Comparison of ENCODE assay signal across 15 cellular contexts in genomic region chr1:117646007-117646913, GRCh38. TPM values are rescaled to one million over a fixed set of nuclear protein-coding genes. Genes with fewer than 3 reads are reported as not detected.
DNase-seq lines count a peak whose midpoint lies in the region; ATAC-seq and TF ChIP-seq lines count a peak whose summit lies in the region.
"Had no signal": no experiment of that assay in that cellular context is flagged by ENCODE, and none has a peak within 500 bp of the region (broad histone marks: within the 10 kb centered on the region; RNA-seq: fewer than 3 reads in every experiment).

No MANE protein-coding gene starts in this region.

- no peak for TF ChIP-seq CTCF in gastrocnemius medialis (IDR thresholded peaks at IDR 0.05 in 4 of 5, conservative IDR thresholded peaks at IDR 0.05 in 1 of 5)
- TF ChIP-seq CTCF in BE2C (IDR thresholded peaks at IDR 0.05; ENCODE audit: low read depth, low read length), result no peak

- H3K4me3 ChIP-seq in gastrocnemius medialis (no peak overlapping the region), BE2C (ENCODE audit: low read depth, low read length) (no peak overlapping the region)

- H3K4me1 ChIP-seq in gastrocnemius medialis (peaks cover 21 to 40% of the 10 kb centered on the region in 2 donors), BE2C (no peaks in the 10 kb centered on the region)

- no peak for TF ChIP-seq POLR2A in gastrocnemius medialis (IDR thresholded peaks at IDR 0.05)

- in situ Hi-C loops in gastrocnemius medialis (cut with MboI; ENCODE audit: low sequenced_read_pairs in 4 of 4), result no loop called here

- H3K9me3 ChIP-seq in gastrocnemius medialis (no peaks in the 10 kb centered on the region), BE2C (no peaks in the 10 kb centered on the region)

- intact Hi-C loops in gastrocnemius medialis (cut with DNase I; ENCODE audit: low total_unique reads), result no loop called here

- H3K27ac ChIP-seq in gastrocnemius medialis, result peak overlapping the region; percentile 79 to 87 (median 83)

- H3K36me3 ChIP-seq in gastrocnemius medialis (no peaks in the 10 kb centered on the region), BE2C (no peaks in the 10 kb centered on the region)

- no peaks in the 10 kb centered on the region for H3K27me3 ChIP-seq in gastrocnemius medialis
- H3K27me3 ChIP-seq in BE2C, result no peaks in the 10 kb centered on the region

- peak; percentile 97 for ATAC-seq in gastrocnemius medialis

- peak; percentile 3 for DNase-seq in NCI-H1694 (lab: John Stamatoyannopoulos, UW)
- DNase-seq in NCI-H1694 treated with DMSO at 0.1 percent for 48 hours (lab: John Stamatoyannopoulos, UW), result no peak
- DNase-seq in RPMI8226, result peak; percentile 85
- peak; percentile 38 for DNase-seq in fibroblast of peridontal ligament (ENCODE audit: extremely low read depth)
- peak; percentile 87 to 91 for DNase-seq in gastrocnemius medialis
- DNase-seq in BE2C, result no peak
- DNase-seq in DMS 273 treated with DMSO at 0.1 percent for 48 hours (lab: John Stamatoyannopoulos, UW), result no peak
- no peak for DNase-seq in mucosa of gallbladder (ENCODE audit: low spot score)
- DNase-seq: 8988T; activated CD4-positive, CD25-positive, alpha-beta regulatory T cell treated with anti-CD3 and anti-CD28 coated beads, Interleukin-2, amount 50 U/mL, for 72 hours; anterior cingulate cortex; HCEC 1CT; NCI-H1930; NCI-H524; stimulated activated naive CD4-positive, alpha-beta T cell treated with Interleukin-2 at 50 U/mL for 16 hours had no signal

RNA-seq across cellular contexts. Expression of gene TENT5C, which starts 40.4 kb away (rescaled TPM):
- total RNA-seq in gastrocnemius medialis (10 to 100 TPM in 1 of 4 donors, 1 to 10 TPM in 3; 2.3 to 21.8 (median 6.4) TPM), mucosa of gallbladder (8.1 TPM)
- polyA plus RNA-seq in BE2C (2012; ENCODE audit: insufficient read depth, insufficient read length, low read depth), result not detected

Comparison
In these comparisons a context has a peak if more than half of its experiments do, and no peak if none do; other contexts are left out.
1. DNase-seq: peak in NCI-H1694 (single experiment), RPMI8226 (single experiment), fibroblast of peridontal ligament (single experiment) and gastrocnemius medialis (2 of 2); none in NCI-H1694 treated with DMSO at 0.1 percent for 48 hours (single experiment), BE2C (single experiment), DMS 273 treated with DMSO at 0.1 percent for 48 hours (single experiment) and mucosa of gallbladder (single experiment).